8 cellular contexts compared by ENCODE assay signal in the genomic region with DNA sequence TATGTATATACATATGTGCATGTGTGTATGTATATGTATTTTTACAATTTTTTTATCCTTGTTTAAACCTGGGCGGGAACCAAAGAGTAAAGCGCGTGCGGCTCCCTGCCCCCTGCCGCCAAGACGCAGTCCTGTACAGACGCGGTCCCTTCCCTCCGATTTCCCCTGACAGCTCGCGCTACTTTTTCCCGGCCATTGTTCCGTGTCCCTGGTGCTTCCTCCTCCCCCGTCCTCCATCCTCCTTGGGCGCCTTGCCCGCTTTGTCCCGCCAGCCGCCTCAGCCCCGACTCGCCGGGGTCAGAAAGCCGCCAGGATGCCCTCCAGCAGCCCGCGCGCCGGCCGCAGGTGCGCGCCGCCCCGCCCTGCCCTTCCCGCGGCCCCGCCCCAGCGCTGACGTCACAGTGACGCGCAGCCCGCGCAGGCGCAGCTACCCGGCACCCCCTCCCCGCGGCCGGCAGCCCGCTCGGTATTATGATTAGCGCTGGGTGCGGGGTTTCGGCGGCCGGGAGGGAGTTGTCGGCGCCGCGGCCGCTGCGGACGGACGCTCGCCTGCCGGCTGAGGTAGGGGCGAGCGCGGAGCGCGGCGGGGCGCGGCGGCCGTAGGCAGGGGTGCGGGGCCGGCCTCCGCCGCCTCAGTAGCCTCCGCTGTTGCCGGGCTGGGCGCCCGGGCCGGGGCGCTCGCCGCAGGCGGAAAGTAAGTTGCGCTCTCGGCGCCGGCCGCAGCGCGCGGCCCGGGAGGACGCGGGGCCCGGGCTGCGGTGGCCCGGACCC. TPM values are rescaled to one million over a fixed set of nuclear protein-coding genes. Genes with fewer than 3 reads are reported as not detected.
DNase-seq lines count a peak whose midpoint lies in the region; ATAC-seq and TF ChIP-seq lines count a peak whose summit lies in the region.

A gene with protein sequence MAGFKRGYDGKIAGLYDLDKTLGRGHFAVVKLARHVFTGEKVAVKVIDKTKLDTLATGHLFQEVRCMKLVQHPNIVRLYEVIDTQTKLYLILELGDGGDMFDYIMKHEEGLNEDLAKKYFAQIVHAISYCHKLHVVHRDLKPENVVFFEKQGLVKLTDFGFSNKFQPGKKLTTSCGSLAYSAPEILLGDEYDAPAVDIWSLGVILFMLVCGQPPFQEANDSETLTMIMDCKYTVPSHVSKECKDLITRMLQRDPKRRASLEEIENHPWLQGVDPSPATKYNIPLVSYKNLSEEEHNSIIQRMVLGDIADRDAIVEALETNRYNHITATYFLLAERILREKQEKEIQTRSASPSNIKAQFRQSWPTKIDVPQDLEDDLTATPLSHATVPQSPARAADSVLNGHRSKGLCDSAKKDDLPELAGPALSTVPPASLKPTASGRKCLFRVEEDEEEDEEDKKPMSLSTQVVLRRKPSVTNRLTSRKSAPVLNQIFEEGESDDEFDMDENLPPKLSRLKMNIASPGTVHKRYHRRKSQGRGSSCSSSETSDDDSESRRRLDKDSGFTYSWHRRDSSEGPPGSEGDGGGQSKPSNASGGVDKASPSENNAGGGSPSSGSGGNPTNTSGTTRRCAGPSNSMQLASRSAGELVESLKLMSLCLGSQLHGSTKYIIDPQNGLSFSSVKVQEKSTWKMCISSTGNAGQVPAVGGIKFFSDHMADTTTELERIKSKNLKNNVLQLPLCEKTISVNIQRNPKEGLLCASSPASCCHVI (plus strand): TSS at position 426 of the 771 bp plus-strand sequence. CDS start 16,664 bp downstream, outside the sequence.

- H3K9ac ChIP-seq in iPS-15b (ENCODE audit: low read depth, low read length), result peak within 1 kb of the TSS; percentile 74
- H3K9ac ChIP-seq in skeletal muscle satellite cell (ENCODE audit: low read depth, low read length), result peak within 1 kb of the TSS; percentile 94

- H3K27me3 Mint-ChIP-seq in brain, result peaks cover 10% of the 10 kb centered on the region

- no peaks in the 10 kb centered on the region for H3K36me3 ChIP-seq in iPS-15b (ENCODE audit: control insufficient read depth, insufficient read depth, low read length)
- H3K36me3 ChIP-seq in skeletal muscle satellite cell (ENCODE audit: insufficient read depth, low read length), result no peaks in the 10 kb centered on the region

- no peaks in the 10 kb centered on the region for H3K9me3 ChIP-seq in iPS-15b (ENCODE audit: control insufficient read depth, insufficient read depth, low read length)
- H3K9me3 ChIP-seq in skeletal muscle satellite cell (replicated peaks; ENCODE audit: low read length), result no peaks in the 10 kb centered on the region

- H3K36me3 Mint-ChIP-seq in brain, result peaks cover 4% of the 10 kb centered on the region

- H3K4me3 ChIP-seq in iPS-15b (ENCODE audit: low read depth, low read length), result peak within 1 kb of the TSS; percentile 76
- H3K4me3 ChIP-seq in skeletal muscle satellite cell (ENCODE audit: low read length), result peak within 1 kb of the TSS; percentile 89

- peaks cover 0 to 2% (median 0%) of the 10 kb centered on the region in 5 experiments for H3K9me3 Mint-ChIP-seq in brain

- H3K4me1 Mint-ChIP-seq in brain, result peaks cover 46% of the 10 kb centered on the region

- peak within 1 kb of the TSS; percentile 88 for H3K4me2 ChIP-seq in skeletal muscle satellite cell (ENCODE audit: low read length)

- peak within 1 kb of the TSS; percentile 94 to 99 (median 97) for H3K4me3 Mint-ChIP-seq in brain

- DNase-seq in NCI-H1417 (lab: John Stamatoyannopoulos, UW) (peak; percentile 74 to 82 (median 79)), NCI-H1417 treated with DMSO at 0.1 percent for 48 hours (lab: John Stamatoyannopoulos, UW) (no peak), NCI-H1105 treated with DMSO at 0.1 percent for 48 hours (lab: John Stamatoyannopoulos, UW) (peak; percentile 72), UCSD-AML1 (lab: John Stamatoyannopoulos, UW; ENCODE audit: unreplicated experiment) (peak; percentile 87)

- H3K27me3 ChIP-seq in iPS-15b (ENCODE audit: control insufficient read depth, insufficient read depth, low read length) (peaks cover 11% of the 10 kb centered on the region), skeletal muscle satellite cell (ENCODE audit: control insufficient read depth, insufficient read depth, low read length) (peaks cover 4% of the 10 kb centered on the region)

- peak; percentile 31 to 54 for TF ChIP-seq CTCF in brain (conservative IDR thresholded peaks at IDR 0.05)

- peaks cover 6% of the 10 kb centered on the region for H3K4me1 ChIP-seq in iPS-15b (ENCODE audit: control insufficient read depth, insufficient read depth, low read length)
- peaks cover 28% of the 10 kb centered on the region for H3K4me1 ChIP-seq in skeletal muscle satellite cell (ENCODE audit: control insufficient read depth, insufficient read depth, low read length)

- ATAC-seq in HG02623 (IDR thresholded peaks at IDR 0.05; ENCODE audit: unreplicated experiment), result peak; percentile 82

- peak within 1 kb of the TSS; percentile 95 to 98 (median 96) for H3K27ac Mint-ChIP-seq in brain

RNA-seq across cellular contexts. Expression of the gene that starts here (rescaled TPM):
- 11.9 TPM for polyA plus RNA-seq in brain (ENCODE audit: insufficient read depth, low read depth, low replicate concordance)
- total RNA-seq in skeletal muscle satellite cell (2012; rRNA removed), result 8.5 and 12.4 TPM in 2 replicates
